In the genomic region with DNA sequence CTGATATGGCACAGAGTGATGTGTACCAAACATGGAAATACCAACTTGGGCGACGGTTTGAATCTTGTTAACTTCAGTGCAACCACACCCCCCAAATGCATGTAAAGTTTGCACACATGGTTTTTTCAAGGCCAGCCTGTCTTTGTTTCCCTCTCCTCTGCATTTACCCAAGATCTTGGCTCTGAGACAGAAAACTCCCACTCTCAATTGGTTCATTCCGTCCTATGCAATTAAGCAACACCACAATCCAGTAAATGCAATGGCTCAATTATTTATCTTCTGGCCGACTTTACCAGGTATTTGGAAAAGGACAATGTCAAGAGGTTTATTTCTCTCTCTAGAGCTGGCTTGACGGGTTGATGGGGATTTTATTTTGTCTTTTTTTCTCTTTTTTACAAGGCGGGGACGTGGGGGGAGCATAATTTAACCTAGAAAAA, we compare ENCODE assay signal across 8 cellular contexts. TPM values are rescaled to one million over a fixed set of nuclear protein-coding genes. Genes with fewer than 3 reads are reported as not detected.
A peak's percentile ranks its signal among the peaks of the same experiment; 100 is the strongest.
DNase-seq lines count a peak whose midpoint lies in the region; ATAC-seq and TF ChIP-seq lines count a peak whose summit lies in the region.

No MANE protein-coding gene starts in this region.

- H3K4me3 ChIP-seq in heart right ventricle: peak overlapping the region; percentile 67 to 100 (median 90)
- peak overlapping the region; percentile 93 to 98 (median 96) for H3K4me3 ChIP-seq in gastrocnemius medialis

- TF ChIP-seq POLR2A in gastrocnemius medialis (IDR thresholded peaks at IDR 0.05): no peak

- CTCF ChIA-PET in CD4-positive, alpha-beta T cell (lab: Charles Lee): interaction anchor here (1.6 to 2.3 kb wide), 3 partner anchors 8 to 75 kb away, joined by 3 to 9 read pairs (median 6); no protein-coding TSS in a partner anchor
- CTCF ChIA-PET in activated CD8-positive, alpha-beta T cell treated with anti-CD3 and anti-CD28 coated beads for 36 hours (lab: Charles Lee): interaction anchor here (11.1 to 32.2 kb wide), 2 partner anchors 17 to 65 kb away, joined by 140 to 968 read pairs; no protein-coding TSS in a partner anchor

- POLR2A ChIA-PET in CD4-positive, alpha-beta T cell (lab: Charles Lee): interaction anchor here (0.8 to 3.0 kb wide), 4 partner anchors 19 to 72 kb away, joined by 3 to 71 read pairs (median 34); no protein-coding TSS in a partner anchor
- POLR2A ChIA-PET in activated CD8-positive, alpha-beta T cell treated with anti-CD3 and anti-CD28 coated beads for 36 hours (lab: Charles Lee): interaction anchor here (0.7 to 3.8 kb wide), 4 partner anchors 13 to 75 kb away, joined by 3 to 37 read pairs (median 20); no protein-coding TSS in a partner anchor

- no peaks in the 10 kb centered on the region for H3K9me3 Mint-ChIP-seq in CD4-positive, alpha-beta T cell
- H3K9me3 Mint-ChIP-seq in activated CD8-positive, alpha-beta T cell treated with anti-CD3 and anti-CD28 coated beads for 36 hours: peaks cover 2% of the 10 kb centered on the region

- DNase-seq in CD4-positive, alpha-beta T cell: no peak
- DNase-seq in Kasumi-1 (lab: John Stamatoyannopoulos, UW) (peak; percentile 52 to 61), heart right ventricle (no peak), gastrocnemius medialis (no peak), cerebellar nuclear complex (lab: John Stamatoyannopoulos, UW) (no peak)
- DNase-seq in activated CD8-positive, alpha-beta T cell treated with anti-CD3 and anti-CD28 coated beads for 36 hours: peak; percentile 24

- 1 to 3% methylated on average over 7 of the region's 7 CpGs for WGBS in heart right ventricle, 2 donors

- peak overlapping the region; percentile 97 for H3K4me3 Mint-ChIP-seq in CD4-positive, alpha-beta T cell
- H3K4me3 Mint-ChIP-seq in activated CD8-positive, alpha-beta T cell treated with anti-CD3 and anti-CD28 coated beads for 36 hours: peak overlapping the region; percentile 97

- peak overlapping the region; percentile 99 for H3K27ac Mint-ChIP-seq in CD4-positive, alpha-beta T cell
- peak overlapping the region; percentile 100 for H3K27ac Mint-ChIP-seq in activated CD8-positive, alpha-beta T cell treated with anti-CD3 and anti-CD28 coated beads for 36 hours

- intact Hi-C loops in CD4-positive, alpha-beta T cell (cut with DNase I, micrococcal nuclease): loop anchor here in 1 of 2 experiments (5.0 kb wide), 2 partner anchors 65 to 135 kb away; no protein-coding TSS in a partner anchor
- intact Hi-C loops in activated CD8-positive, alpha-beta T cell treated with anti-CD3 and anti-CD28 coated beads for 36 hours (cut with micrococcal nuclease): loop anchor here (5.0 kb wide), 2 partner anchors 45 to 65 kb away; no protein-coding TSS in a partner anchor
- intact Hi-C loops in heart right ventricle (cut with DNase I): loop anchor here in 4 of 10 donors (5.0 kb wide), 3 partner anchors 40 to 65 kb away; no protein-coding TSS in a partner anchor
- intact Hi-C loops in gastrocnemius medialis (cut with DNase I; ENCODE audit: low total_unique reads): no loop called here

- H3K27me3 Mint-ChIP-seq in CD4-positive, alpha-beta T cell: no peaks in the 10 kb centered on the region
- H3K27me3 Mint-ChIP-seq in activated CD8-positive, alpha-beta T cell treated with anti-CD3 and anti-CD28 coated beads for 36 hours: no peaks in the 10 kb centered on the region

- no peak for TF ChIP-seq CTCF in CD4-positive, alpha-beta T cell (IDR thresholded peaks at IDR 0.05)
- TF ChIP-seq CTCF in activated CD8-positive, alpha-beta T cell treated with anti-CD3 and anti-CD28 coated beads for 36 hours (IDR thresholded peaks at IDR 0.05): no peak
- TF ChIP-seq CTCF in heart right ventricle (IDR thresholded peaks at IDR 0.05): no peak
- no peak for TF ChIP-seq CTCF in gastrocnemius medialis (IDR thresholded peaks at IDR 0.05 in 4 of 5, conservative IDR thresholded peaks at IDR 0.05 in 1 of 5)

- no peaks in the 10 kb centered on the region for H3K27me3 ChIP-seq in CD4-positive, alpha-beta T cell (ENCODE audit: control insufficient read depth, insufficient read depth, low read length)
- no peaks in the 10 kb centered on the region for H3K27me3 ChIP-seq in heart right ventricle
- H3K27me3 ChIP-seq in gastrocnemius medialis: no peaks in the 10 kb centered on the region

- peaks cover 64% of the 10 kb centered on the region for H3K4me1 Mint-ChIP-seq in CD4-positive, alpha-beta T cell (ENCODE audit: low read depth)
- peaks cover 55% of the 10 kb centered on the region for H3K4me1 Mint-ChIP-seq in activated CD8-positive, alpha-beta T cell treated with anti-CD3 and anti-CD28 coated beads for 36 hours (ENCODE audit: low read depth)

- H3K4me1 ChIP-seq in heart right ventricle (peaks cover 0 to 63% (median 39%) of the 10 kb centered on the region in 9 donors), gastrocnemius medialis (peaks cover 27 to 45% of the 10 kb centered on the region in 2 donors)

- H3K36me3 Mint-ChIP-seq in CD4-positive, alpha-beta T cell (ENCODE audit: low read depth): peaks cover 25% of the 10 kb centered on the region
- H3K36me3 Mint-ChIP-seq in activated CD8-positive, alpha-beta T cell treated with anti-CD3 and anti-CD28 coated beads for 36 hours (ENCODE audit: low read depth): peaks cover 48% of the 10 kb centered on the region

- H3K36me3 ChIP-seq in heart right ventricle: peaks cover 0 to 20% (median 0%) of the 10 kb centered on the region in 9 donors
- H3K36me3 ChIP-seq in gastrocnemius medialis: no peaks in the 10 kb centered on the region

- ATAC-seq in CD4-positive, alpha-beta T cell (ENCODE audit: poor library complexity): no peak
- no peak for ATAC-seq in activated CD8-positive, alpha-beta T cell treated with anti-CD3 and anti-CD28 coated beads for 36 hours
- ATAC-seq in heart right ventricle (peak in 2 of 8 donors; percentile 4 to 7), gastrocnemius medialis (no peak), GM19324 (IDR thresholded peaks at IDR 0.05; ENCODE audit: low FRiP score, unreplicated experiment) (no peak), HG03460 (IDR thresholded peaks at IDR 0.05; ENCODE audit: unreplicated experiment) (no peak)

- no peaks in the 10 kb centered on the region for H3K9me3 ChIP-seq in CD4-positive, alpha-beta T cell (ENCODE audit: control insufficient read depth, low read length)
- H3K9me3 ChIP-seq in heart right ventricle (no peaks in the 10 kb centered on the region), gastrocnemius medialis (no peaks in the 10 kb centered on the region)

- peak overlapping the region; percentile 99 for H3K27ac ChIP-seq in CD4-positive, alpha-beta T cell (ENCODE audit: low read depth, low read length)
- peak overlapping the region; percentile 95 to 100 (median 100) for H3K27ac ChIP-seq in heart right ventricle
- H3K27ac ChIP-seq in gastrocnemius medialis: peak overlapping the region; percentile 98 to 99 (median 99)

- in situ Hi-C loops in gastrocnemius medialis (cut with MboI; ENCODE audit: low sequenced_read_pairs in 4 of 4): no loop called here

RNA-seq across cellular contexts. Expression of a gene that starts 1.0 kb away (rescaled TPM):
- total RNA-seq in CD4-positive, alpha-beta T cell: 100 to 1,000 TPM; 315 to 319 TPM
- 100 to 1,000 TPM; 276 to 286 TPM for total RNA-seq in activated CD8-positive, alpha-beta T cell treated with anti-CD3 and anti-CD28 coated beads for 36 hours
- total RNA-seq in heart right ventricle (100 to 1,000 TPM in 8 of 10 donors, 10 to 100 TPM in 2; 87.2 to 398 (median 115) TPM), gastrocnemius medialis (100 to 1,000 TPM in 3 of 4 donors, 10 to 100 TPM in 1; 88.4 to 203 (median 130) TPM)
- 10 to 100 TPM; 33.9 to 61.7 TPM for polyA plus RNA-seq in heart right ventricle

RNA-seq across cellular contexts. Expression of a gene that starts 35.8 kb away (rescaled TPM):
- under 1 TPM; 0.14 to 0.16 TPM for total RNA-seq in CD4-positive, alpha-beta T cell
- 1 to 10 TPM; 1.8 to 2.0 TPM for total RNA-seq in activated CD8-positive, alpha-beta T cell treated with anti-CD3 and anti-CD28 coated beads for 36 hours
- total RNA-seq in heart right ventricle: 100 to 1,000 TPM; 176 to 300 (median 241) TPM
- polyA plus RNA-seq in heart right ventricle: 100 to 1,000 TPM; 131 to 198 TPM
- total RNA-seq in gastrocnemius medialis: 100 to 1,000 TPM in 3 of 4 donors, 10 to 100 TPM in 1; 64.9 to 137 (median 125) TPM

Comparison
In these comparisons a context has a peak if more than half of its experiments do, and no peak if none do; other contexts are left out.
1. DNase-seq: peak in Kasumi-1 (2 of 2) and activated CD8-positive, alpha-beta T cell treated with anti-CD3 and anti-CD28 coated beads for 36 hours (single experiment); none in CD4-positive, alpha-beta T cell (0 of 10), heart right ventricle (0 of 2), gastrocnemius medialis (0 of 2) and cerebellar nuclear complex (0 of 2).
2. RNA of a gene that starts 35.8 kb away (total RNA-seq): 176 to 300 TPM in heart right ventricle and 64.9 to 137 TPM in gastrocnemius medialis; 1.8 to 2.0 TPM in activated CD8-positive, alpha-beta T cell treated with anti-CD3 and anti-CD28 coated beads for 36 hours and 0.14 to 0.16 TPM in CD4-positive, alpha-beta T cell; every median in the first group is over 10 times any median in the second.
3. Peak in every context shown above with its lines, with median percentiles within 50 percentile points of each other: H3K27ac ChIP-seq.